Comparison of ENCODE assay signal across 22 cellular contexts in the genomic region with DNA sequence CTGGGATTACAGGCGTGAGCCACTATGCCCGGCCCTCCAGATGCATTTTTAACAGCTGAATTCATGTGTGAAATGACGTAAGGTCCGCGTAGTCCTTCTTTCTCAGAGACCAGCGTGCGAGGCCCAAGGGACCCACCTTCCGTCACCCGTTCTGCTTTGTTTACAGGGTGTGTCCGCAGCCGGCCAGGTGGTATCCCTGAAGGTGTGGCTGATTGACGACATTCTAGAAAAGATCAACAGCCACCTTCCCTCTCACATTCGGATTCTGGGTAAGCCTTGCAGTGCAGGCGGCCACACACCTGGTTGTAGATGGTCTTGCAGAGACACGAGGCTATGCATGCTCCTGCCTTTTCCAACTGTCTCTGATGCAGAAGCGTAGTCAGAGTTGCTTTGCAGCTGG.
"Had no signal": no experiment of that assay in that cellular context is flagged by ENCODE, and none has a peak within 500 bp of the region (broad histone marks: within the 10 kb centered on the region; RNA-seq: fewer than 3 reads in every experiment).

No MANE protein-coding gene starts in this region.

- H3K9me3 Mint-ChIP-seq: activated CD4-positive, alpha-beta memory T cell treated with anti-CD3 and anti-CD28 coated beads for 36 hours; activated naive CD8-positive, alpha-beta T cell treated with anti-CD3 and anti-CD28 coated beads, Interleukin-2, amount 10 ng/mL, durations not matched to agents 7 days and 5 days; activated T-cell treated with anti-CD3 and anti-CD28 coated beads, Interleukin-2, amount 50 U/mL, for 72 hours; effector memory CD8-positive, alpha-beta T cell; immature natural killer cell; naive thymus-derived CD8-positive, alpha-beta T cell had no signal

- ATAC-seq: activated T-cell treated with anti-CD3 and anti-CD28 coated beads, Interleukin-2, amount 50 U/mL, for 72 hours; effector memory CD8-positive, alpha-beta T cell; heart left ventricle; naive thymus-derived CD8-positive, alpha-beta T cell had no signal

- H3K4me2 ChIP-seq: SK-N-SH had no signal

- H3K79me2 ChIP-seq: parathyroid adenoma had no signal

- H3K4me3 ChIP-seq: heart left ventricle, skin epidermis had no signal

- H3K9ac ChIP-seq: parathyroid adenoma, SK-N-SH had no signal

- H2AFZ ChIP-seq: parathyroid adenoma had no signal

- H3K27me3 Mint-ChIP-seq: activated CD4-positive, alpha-beta memory T cell treated with anti-CD3 and anti-CD28 coated beads for 36 hours; activated naive CD8-positive, alpha-beta T cell treated with anti-CD3 and anti-CD28 coated beads, Interleukin-2, amount 10 ng/mL, durations not matched to agents 7 days and 5 days; effector memory CD8-positive, alpha-beta T cell; naive thymus-derived CD8-positive, alpha-beta T cell had no signal

- H3K4me1 Mint-ChIP-seq: activated naive CD8-positive, alpha-beta T cell treated with anti-CD3 and anti-CD28 coated beads, Interleukin-2, amount 10 ng/mL, durations not matched to agents 7 days and 5 days; immature natural killer cell; naive thymus-derived CD8-positive, alpha-beta T cell had no signal

- H3K4me3 Mint-ChIP-seq: activated CD4-positive, alpha-beta memory T cell treated with anti-CD3 and anti-CD28 coated beads for 36 hours; activated naive CD8-positive, alpha-beta T cell treated with anti-CD3 and anti-CD28 coated beads, Interleukin-2, amount 10 ng/mL, durations not matched to agents 7 days and 5 days; activated T-cell treated with anti-CD3 and anti-CD28 coated beads, Interleukin-2, amount 50 U/mL, for 72 hours; effector memory CD8-positive, alpha-beta T cell; immature natural killer cell; naive thymus-derived CD8-positive, alpha-beta T cell had no signal

- DNase-seq: activated CD4-positive, alpha-beta memory T cell treated with anti-CD3 and anti-CD28 coated beads for 36 hours; activated gamma-delta T cell; activated T-cell treated with anti-CD3 and anti-CD28 coated beads, Interleukin-2, amount 50 U/mL, for 72 hours; anterior cingulate cortex; cerebellar nuclear complex; dermis blood vessel endothelial cell; effector memory CD8-positive, alpha-beta T cell; foreskin melanocyte; immature natural killer cell; mammary epithelial cell; naive thymus-derived CD8-positive, alpha-beta T cell; SK-N-SH; stimulated activated CD4-positive, alpha-beta T cell treated with anti-CD3 and anti-CD28 coated beads, Interleukin-4, amount 100 ng/mL, for 4 hours; stimulated activated CD8-positive, alpha-beta memory T cell treated with anti-CD3 and anti-CD28 coated beads, Interleukin-4, amount 100 ng/mL, for 48 hours; stimulated activated naive CD4-positive, alpha-beta T cell treated with Interleukin-2 at 50 U/mL for 16 hours; substantia nigra; WERI-Rb-1 had no signal

- H3K27me3 ChIP-seq: heart left ventricle had no signal

- H3K4me1 ChIP-seq: heart left ventricle, parathyroid adenoma had no signal

- H3K27ac Mint-ChIP-seq: activated CD4-positive, alpha-beta memory T cell treated with anti-CD3 and anti-CD28 coated beads for 36 hours; activated naive CD8-positive, alpha-beta T cell treated with anti-CD3 and anti-CD28 coated beads, Interleukin-2, amount 10 ng/mL, durations not matched to agents 7 days and 5 days; activated T-cell treated with anti-CD3 and anti-CD28 coated beads, Interleukin-2, amount 50 U/mL, for 72 hours; effector memory CD8-positive, alpha-beta T cell; immature natural killer cell had no signal

- H3K9me3 ChIP-seq: heart left ventricle, SK-N-SH had no signal

- H3K27ac ChIP-seq: epithelial cell of prostate, heart left ventricle, parathyroid adenoma, skin epidermis, WERI-Rb-1 had no signal
